In genomic region chr20:24681634-24682495, GRCh38 we compare ENCODE assay signal across 22 cellular contexts.
"Had no signal": no experiment of that assay in that cellular context is flagged by ENCODE, and none has a peak within 500 bp of the region (broad histone marks: within the 10 kb centered on the region; RNA-seq: fewer than 3 reads in every experiment).

No MANE protein-coding gene starts in this region.

- H3K27ac ChIP-seq: epithelial cell of prostate, heart left ventricle, right atrium auricular region, thoracic aorta had no signal

- H3K4me1 ChIP-seq: right atrium auricular region had no signal

- H3K4me1 Mint-ChIP-seq: activated CD4-positive, alpha-beta memory T cell treated with anti-CD3 and anti-CD28 coated beads, Interleukin-2, amount 10 ng/mL, durations not matched to agents 7 days and 5 days; activated CD4-positive, alpha-beta T cell treated with anti-CD3 and anti-CD28 coated beads for 36 hours; naive thymus-derived CD4-positive, alpha-beta T cell; stimulated activated naive CD8-positive, alpha-beta T cell treated with anti-CD3 and anti-CD28 coated beads, Interleukin-15, amount 100 ng/mL, for 72 hours; T-cell had no signal

- H3K4me2 ChIP-seq: SK-N-SH had no signal

- H3K9me3 Mint-ChIP-seq: activated CD4-positive, alpha-beta memory T cell treated with anti-CD3 and anti-CD28 coated beads, Interleukin-2, amount 10 ng/mL, durations not matched to agents 7 days and 5 days; immature natural killer cell; stimulated activated naive CD8-positive, alpha-beta T cell treated with anti-CD3 and anti-CD28 coated beads, Interleukin-15, amount 100 ng/mL, for 72 hours had no signal

- H3K36me3 Mint-ChIP-seq: activated naive CD8-positive, alpha-beta T cell; brain; immature natural killer cell; naive thymus-derived CD4-positive, alpha-beta T cell; T-cell had no signal

- H3K9me3 ChIP-seq: mucosa of descending colon, right atrium auricular region, SK-N-SH, thoracic aorta had no signal

- H3K36me3 ChIP-seq: heart left ventricle, right atrium auricular region, thoracic aorta had no signal

- FAIRE-seq: frontal cortex, small intestine had no signal

- H3K27me3 ChIP-seq: heart left ventricle, right atrium auricular region had no signal

- H3K27me3 Mint-ChIP-seq: activated CD4-positive, alpha-beta T cell treated with anti-CD3 and anti-CD28 coated beads for 36 hours; activated naive CD8-positive, alpha-beta T cell; stimulated activated naive CD8-positive, alpha-beta T cell treated with anti-CD3 and anti-CD28 coated beads, Interleukin-15, amount 100 ng/mL, for 72 hours had no signal

- H3K4me3 Mint-ChIP-seq: activated CD4-positive, alpha-beta memory T cell treated with anti-CD3 and anti-CD28 coated beads, Interleukin-2, amount 10 ng/mL, durations not matched to agents 7 days and 5 days; activated CD4-positive, alpha-beta T cell treated with anti-CD3 and anti-CD28 coated beads for 36 hours; activated naive CD8-positive, alpha-beta T cell; brain; naive thymus-derived CD4-positive, alpha-beta T cell; stimulated activated naive CD8-positive, alpha-beta T cell treated with anti-CD3 and anti-CD28 coated beads, Interleukin-15, amount 100 ng/mL, for 72 hours; T-cell had no signal

- H3K9ac ChIP-seq: SK-N-SH had no signal

- H3K27ac Mint-ChIP-seq: activated CD4-positive, alpha-beta memory T cell treated with anti-CD3 and anti-CD28 coated beads, Interleukin-2, amount 10 ng/mL, durations not matched to agents 7 days and 5 days; activated CD4-positive, alpha-beta T cell treated with anti-CD3 and anti-CD28 coated beads for 36 hours; activated naive CD8-positive, alpha-beta T cell; brain; naive thymus-derived CD4-positive, alpha-beta T cell; T-cell had no signal

- DNase-seq: activated CD4-positive, alpha-beta memory T cell treated with anti-CD3 and anti-CD28 coated beads, Interleukin-2, amount 10 ng/mL, durations not matched to agents 7 days and 5 days; activated CD4-positive, alpha-beta T cell treated with anti-CD3 and anti-CD28 coated beads for 36 hours; activated gamma-delta T cell treated with Interleukin-2 at 50 U/mL for 16 hours; activated T-cell treated with anti-CD3 and anti-CD28 coated beads, Interleukin-2, amount 50 U/mL, for 48 hours; cerebellar nuclear complex; immature natural killer cell; left colon; mucosa of descending colon; naive thymus-derived CD4-positive, alpha-beta T cell; nucleus accumbens; SK-N-SH; small intestine; stimulated activated naive CD8-positive, alpha-beta T cell treated with anti-CD3 and anti-CD28 coated beads, Interleukin-15, amount 100 ng/mL, for 72 hours; T-cell had no signal

- ATAC-seq: activated CD4-positive, alpha-beta T cell treated with anti-CD3 and anti-CD28 coated beads for 36 hours; heart left ventricle; left colon; mucosa of descending colon; naive thymus-derived CD4-positive, alpha-beta T cell; stimulated activated naive CD8-positive, alpha-beta T cell treated with anti-CD3 and anti-CD28 coated beads, Interleukin-15, amount 100 ng/mL, for 72 hours; T-cell had no signal

- H3K4me3 ChIP-seq: heart left ventricle, lung, mucosa of descending colon, right atrium auricular region, thoracic aorta had no signal
